ENCODE assay signal across 8 cellular contexts in genomic region chr7:1459512-1459892, GRCh38. TPM values are rescaled to one million over a fixed set of nuclear protein-coding genes. Genes with fewer than 3 reads are reported as not detected.
DNase-seq lines count a peak whose midpoint lies in the region; ATAC-seq and TF ChIP-seq lines count a peak whose summit lies in the region.

No MANE protein-coding gene starts in this region.

- DNase-seq in GM12865 (ENCODE audit: low read depth), result peak; percentile 98
- DNase-seq in NCI-H1417 (lab: John Stamatoyannopoulos, UW), result peak; percentile 96 to 99 (median 97)
- peak; percentile 93 to 99 (median 98) for DNase-seq in T-cell
- peak; percentile 99 to 100 (median 100) for DNase-seq in adrenal gland
- peak; percentile 99 to 100 for DNase-seq in heart right ventricle
- peak; percentile 100 for DNase-seq in posterior vena cava (ENCODE audit: low spot score)
- DNase-seq in type B pancreatic cell (ENCODE audit: extremely low spot score, unreplicated experiment), result peak; percentile 100

- H3K36me3 Mint-ChIP-seq in T-cell (no peaks in the 10 kb centered on the region), type B pancreatic cell (no peaks in the 10 kb centered on the region)

- H3K36me3 ChIP-seq in adrenal gland (replicated peaks in 1 of 2), result no peaks in the 10 kb centered on the region
- no peaks in the 10 kb centered on the region for H3K36me3 ChIP-seq in heart right ventricle

- H3K4me1 ChIP-seq in adrenal gland (replicated peaks in 1 of 2) (peaks cover 60 to 72% of the 10 kb centered on the region in 2 donors), heart right ventricle (peaks cover 28 to 79% (median 68%) of the 10 kb centered on the region in 9 donors)

- no peaks in the 10 kb centered on the region for H3K27me3 Mint-ChIP-seq in T-cell
- no peaks in the 10 kb centered on the region for H3K27me3 Mint-ChIP-seq in type B pancreatic cell

- H3K4me1 Mint-ChIP-seq in T-cell (peaks cover 19 to 24% (median 22%) of the 10 kb centered on the region in 3 donors), type B pancreatic cell (ENCODE audit: unreplicated experiment) (peaks cover 15% of the 10 kb centered on the region)

- no peak for TF ChIP-seq CTCF in GM12865 (IDR thresholded peaks at IDR 0.05; ENCODE audit: insufficient read depth, low read depth, low read length, missing control alignments)
- TF ChIP-seq CTCF in adrenal gland (IDR thresholded peaks at IDR 0.05), result no peak
- TF ChIP-seq CTCF in heart right ventricle (IDR thresholded peaks at IDR 0.05), result no peak
- no peak for TF ChIP-seq CTCF in type B pancreatic cell (conservative IDR thresholded peaks at IDR 0.05)

- ATAC-seq in HG02798 (IDR thresholded peaks at IDR 0.05; ENCODE audit: poor library complexity, unreplicated experiment), result peak; percentile 94
- peak; percentile 94 to 96 (median 94) for ATAC-seq in T-cell (replicated peaks in 1 of 4)
- ATAC-seq in heart right ventricle, result peak; percentile 93 to 96 (median 94)

- CTCF ChIA-PET in T-cell (lab: Charles Lee), result interaction anchor here (0.5 to 0.6 kb wide), 2 partner anchors 218 to 869 kb away, joined by 3 read pairs; no protein-coding TSS in a partner anchor

- no peaks in the 10 kb centered on the region for H3K9me3 Mint-ChIP-seq in T-cell
- H3K9me3 Mint-ChIP-seq in type B pancreatic cell, result no peaks in the 10 kb centered on the region

- H3K27ac ChIP-seq in adrenal gland (peak overlapping the region in 4 of 5 donors; percentile 82 to 97 (median 86)), heart right ventricle (peak overlapping the region in 9 of 10 donors; percentile 79 to 92 (median 86))

- H3K4me3 Mint-ChIP-seq in T-cell (peak overlapping the region in 2 of 3 donors; percentile 60 to 66), type B pancreatic cell (peak overlapping the region; percentile 77)

- TF ChIP-seq POLR2A in adrenal gland (IDR thresholded peaks at IDR 0.05), result no peak

- 0 to 1% methylated on average over 26 to 35 of the region's 35 CpGs; no CpG with 5 or more reads in 2 of the 4 donors for WGBS in adrenal gland, 4 donors
- 0 to 1% methylated on average over 29 to 35 of the region's 35 CpGs for WGBS in heart right ventricle, 2 donors

- H3K27ac Mint-ChIP-seq in T-cell (no peak overlapping the region), type B pancreatic cell (no peak overlapping the region)

- H3K27me3 ChIP-seq in adrenal gland (no peaks in the 10 kb centered on the region), heart right ventricle (no peaks in the 10 kb centered on the region)

- POLR2A ChIA-PET in T-cell (lab: Charles Lee), result no interaction called here

- intact Hi-C loops in adrenal gland (cut with DNase I) (no loop called here), heart right ventricle (cut with DNase I) (no loop called here), posterior vena cava (cut with DNase I) (no loop called here)

- H3K4me3 ChIP-seq in GM12865 (ENCODE audit: low read depth, low read length), result peak overlapping the region; percentile 49; the same call in 1 of the 2 replicates
- peak overlapping the region in 2 of 4 donors; percentile 47 to 91 for H3K4me3 ChIP-seq in adrenal gland
- peak overlapping the region; percentile 68 to 95 (median 82) for H3K4me3 ChIP-seq in heart right ventricle

- H3K9me3 ChIP-seq in adrenal gland (replicated peaks in 1 of 3) (no peaks in the 10 kb centered on the region), heart right ventricle (no peaks in the 10 kb centered on the region)

RNA-seq across cellular contexts. Expression of gene MICALL2, which starts 0.2 kb away (rescaled TPM):
- total RNA-seq in T-cell (1 to 10 TPM; 2.1 to 5.5 (median 3.2) TPM), adrenal gland (100 to 1,000 TPM in 2 of 8 donors, 10 to 100 TPM in 6; 29.9 to 174 (median 77.7) TPM), heart right ventricle (10 to 100 TPM in 2 of 10 donors, 1 to 10 TPM in 8; 4.6 to 14.9 (median 7.5) TPM), posterior vena cava (10 to 100 TPM; 33.3 to 38.5 TPM), type B pancreatic cell (ENCODE audit: low replicate concordance) (5.6 and 12.3 TPM in 2 replicates)
- polyA plus RNA-seq in adrenal gland (1,000 to 10,000 TPM in 1 of 3 donors, 100 to 1,000 TPM in 1, 1 to 10 TPM in 1; 7.9 to 1,057 (median 368) TPM), heart right ventricle (10 to 100 TPM; 18.9 to 38.3 TPM)

RNA-seq across cellular contexts. Expression of gene INTS1, which starts 44.7 kb away (rescaled TPM):
- 100 to 1,000 TPM; 102 to 147 (median 131) TPM for total RNA-seq in T-cell
- total RNA-seq in adrenal gland, result 100 to 1,000 TPM in 2 of 8 donors, 10 to 100 TPM in 6; 44.3 to 110 (median 72.8) TPM
- polyA plus RNA-seq in adrenal gland, result 100 to 1,000 TPM in 1 of 3 donors, 10 to 100 TPM in 1, 1 to 10 TPM in 1; 4.7 to 152 (median 77.6) TPM
- 10 to 100 TPM; 41.5 to 59.4 (median 45.4) TPM for total RNA-seq in heart right ventricle
- 10 to 100 TPM; 42.4 to 58.0 TPM for polyA plus RNA-seq in heart right ventricle
- total RNA-seq in posterior vena cava, result 10 to 100 TPM; 50.3 to 55.1 TPM
- 112 and 134 TPM in 2 replicates for total RNA-seq in type B pancreatic cell (ENCODE audit: low replicate concordance)
